1 cellular context compared by ENCODE assay signal in genomic region chr1:244893836-244894235, GRCh38.
TF ChIP-seq lines count a peak whose summit lies in the region.

No MANE protein-coding gene starts in this region.

TF ChIP-seq in GM23338, 12 proteins besides CTCF, POLR2A, EP300 and RAD21 (continued from another document):
- TF ChIP-seq POLR2AphosphoS5 (IDR thresholded peaks at IDR 0.05; ENCODE audit: low read depth): no peak
- TF ChIP-seq, protein P1, sequence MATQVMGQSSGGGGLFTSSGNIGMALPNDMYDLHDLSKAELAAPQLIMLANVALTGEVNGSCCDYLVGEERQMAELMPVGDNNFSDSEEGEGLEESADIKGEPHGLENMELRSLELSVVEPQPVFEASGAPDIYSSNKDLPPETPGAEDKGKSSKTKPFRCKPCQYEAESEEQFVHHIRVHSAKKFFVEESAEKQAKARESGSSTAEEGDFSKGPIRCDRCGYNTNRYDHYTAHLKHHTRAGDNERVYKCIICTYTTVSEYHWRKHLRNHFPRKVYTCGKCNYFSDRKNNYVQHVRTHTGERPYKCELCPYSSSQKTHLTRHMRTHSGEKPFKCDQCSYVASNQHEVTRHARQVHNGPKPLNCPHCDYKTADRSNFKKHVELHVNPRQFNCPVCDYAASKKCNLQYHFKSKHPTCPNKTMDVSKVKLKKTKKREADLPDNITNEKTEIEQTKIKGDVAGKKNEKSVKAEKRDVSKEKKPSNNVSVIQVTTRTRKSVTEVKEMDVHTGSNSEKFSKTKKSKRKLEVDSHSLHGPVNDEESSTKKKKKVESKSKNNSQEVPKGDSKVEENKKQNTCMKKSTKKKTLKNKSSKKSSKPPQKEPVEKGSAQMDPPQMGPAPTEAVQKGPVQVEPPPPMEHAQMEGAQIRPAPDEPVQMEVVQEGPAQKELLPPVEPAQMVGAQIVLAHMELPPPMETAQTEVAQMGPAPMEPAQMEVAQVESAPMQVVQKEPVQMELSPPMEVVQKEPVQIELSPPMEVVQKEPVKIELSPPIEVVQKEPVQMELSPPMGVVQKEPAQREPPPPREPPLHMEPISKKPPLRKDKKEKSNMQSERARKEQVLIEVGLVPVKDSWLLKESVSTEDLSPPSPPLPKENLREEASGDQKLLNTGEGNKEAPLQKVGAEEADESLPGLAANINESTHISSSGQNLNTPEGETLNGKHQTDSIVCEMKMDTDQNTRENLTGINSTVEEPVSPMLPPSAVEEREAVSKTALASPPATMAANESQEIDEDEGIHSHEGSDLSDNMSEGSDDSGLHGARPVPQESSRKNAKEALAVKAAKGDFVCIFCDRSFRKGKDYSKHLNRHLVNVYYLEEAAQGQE (IDR thresholded peaks at IDR 0.05; ENCODE audit: unreplicated experiment): no peak
- no peak for TF ChIP-seq ZNF331 (CRISPR knock-in tag; IDR thresholded peaks at IDR 0.05; ENCODE audit: low read depth)
- no peak for TF ChIP-seq CREB1 (CRISPR knock-in tag; IDR thresholded peaks at IDR 0.05; ENCODE audit: low read depth)
- TF ChIP-seq JUNB (IDR thresholded peaks at IDR 0.05; ENCODE audit: unreplicated experiment): no peak
- no peak for TF ChIP-seq EZH2phosphoT487 (IDR thresholded peaks at IDR 0.05; ENCODE audit: unreplicated experiment)
- no peak for TF ChIP-seq STAT1 (IDR thresholded peaks at IDR 0.05; ENCODE audit: unreplicated experiment)
